21 cellular contexts compared by ENCODE assay signal in the genomic region with DNA sequence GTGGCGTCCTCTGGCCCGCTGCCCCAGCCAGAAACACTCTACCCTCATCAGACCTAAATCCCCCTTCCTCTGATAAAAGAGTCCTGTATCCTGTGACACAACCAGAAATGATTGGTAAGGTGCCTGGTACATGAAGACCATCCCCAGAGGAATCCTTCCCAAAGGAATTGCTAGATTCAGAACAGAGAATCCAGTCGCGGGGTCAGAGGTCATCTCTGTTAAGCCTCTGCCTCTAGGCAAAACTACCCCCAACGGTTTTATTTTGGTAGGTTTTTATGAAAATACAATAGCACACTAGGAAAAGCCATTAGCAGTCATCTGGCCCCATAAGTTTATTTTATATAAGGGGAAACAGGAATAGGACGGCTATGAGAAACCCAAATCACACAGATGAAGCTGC.
A peak's percentile ranks its signal among the peaks of the same experiment; 100 is the strongest.
DNase-seq lines count a peak whose midpoint lies in the region; ATAC-seq, FAIRE-seq and TF ChIP-seq lines count a peak whose summit lies in the region.
"Had no signal": no experiment of that assay in that cellular context is flagged by ENCODE, and none has a peak within 500 bp of the region (broad histone marks: within the 10 kb centered on the region; RNA-seq: fewer than 3 reads in every experiment).

No MANE protein-coding gene starts in this region.

- no peak for ATAC-seq in K562
- ATAC-seq in HG03159 (IDR thresholded peaks at IDR 0.05; ENCODE audit: unreplicated experiment) = no peak

- H3K4me3 Mint-ChIP-seq in mesothelial cell of epicardium = no peak overlapping the region
- H3K4me3 Mint-ChIP-seq: CD14-positive monocyte; CD4-positive, alpha-beta T cell; CD8-positive, alpha-beta memory T cell had no signal

- no peaks in the 10 kb centered on the region for H3K9me2 ChIP-seq in Karpas-422 (replicated peaks; ENCODE audit: insufficient read depth, low read length)

- BruUV-seq in K562 (replicated peaks; lab: Mats Ljungman, UMichigan) = no TSS peak

- H3K23ac ChIP-seq in trophoblast cell (ENCODE audit: low read length) = no peak overlapping the region

- H3K4me1 ChIP-seq in Karpas-422 (ENCODE audit: low read length) (peaks cover 11% of the 10 kb centered on the region), K562 (replicated peaks in 1 of 2; ENCODE audit: control insufficient read depth in 2 of 2, insufficient read depth in 2 of 2, low read length in 2 of 2) (no peaks in the 10 kb centered on the region), trophoblast cell (ENCODE audit: control insufficient read depth in 1 of 2, insufficient read depth in 2 of 2, low read length in 2 of 2) (peaks cover 30 to 41% of the 10 kb centered on the region in 2 experiments)

- TF ChIP-seq RAD21 in K562 (CRISPR knock-in tag; conservative IDR thresholded peaks at IDR 0.05 in 1 of 2, IDR thresholded peaks at IDR 0.05 in 1 of 2) = no peak

- peaks cover 55% of the 10 kb centered on the region for H3K79me1 ChIP-seq in trophoblast cell (ENCODE audit: low read length)

- no peak for TF ChIP-seq CTCF in K562 (IDR thresholded peaks at IDR 0.05 in 2 of 3, conservative IDR thresholded peaks at IDR 0.05 in 1 of 3; ENCODE audit: insufficient read depth in 2 of 3, low read depth in 1 of 3, low read length in 3 of 3)
- no peak for TF ChIP-seq CTCF in mesothelial cell of epicardium (IDR thresholded peaks at IDR 0.05; ENCODE audit: unreplicated experiment)

- peak overlapping the region; percentile 76 for H3K14ac ChIP-seq in trophoblast cell (ENCODE audit: low read length)

- FAIRE-seq in K562 (lab: Jason Lieb, UNC) = no peak
- FAIRE-seq: G401.6, GM18507, H1 had no signal

- no peaks in the 10 kb centered on the region for H3K36me3 Mint-ChIP-seq in mesothelial cell of epicardium
- H3K36me3 Mint-ChIP-seq: CD14-positive monocyte; CD8-positive, alpha-beta memory T cell had no signal

- H3K9ac ChIP-seq in Karpas-422 (ENCODE audit: low read length) (no peak overlapping the region), K562 (ENCODE audit: insufficient read depth in 1 of 2, low read depth in 2 of 2, low read length in 2 of 2) (no peak overlapping the region), trophoblast cell (ENCODE audit: low read length) (no peak overlapping the region)
- H3K9ac ChIP-seq: BLaER1, GM23248 had no signal

- POLR2A ChIA-PET in K562 (lab: Yijun Ruan, JAX) = no interaction called here

- H4K8ac ChIP-seq in trophoblast cell (ENCODE audit: low read depth, low read length) = peak overlapping the region; percentile 22

- TF ChIP-seq EP300 in K562 (IDR thresholded peaks at IDR 0.05; ENCODE audit: low read length) = no peak

- H3K4me2 ChIP-seq in Karpas-422 (ENCODE audit: low read depth, low read length, poor library complexity, severe bottlenecking) = no peak overlapping the region
- H3K4me2 ChIP-seq in K562 (ENCODE audit: insufficient read depth, low read length) = no peak overlapping the region
- H3K4me2 ChIP-seq in trophoblast cell (ENCODE audit: low read length) = no peak overlapping the region
- H3K4me2 ChIP-seq: BLaER1 had no signal

- H2BK120ac ChIP-seq in trophoblast cell (ENCODE audit: insufficient read depth, low read length, poor library complexity) = peak overlapping the region; percentile 85

- H4K91ac ChIP-seq in trophoblast cell (ENCODE audit: low read depth, low read length) = peak overlapping the region; percentile 93

- H3K36me3 ChIP-seq in Karpas-422 (ENCODE audit: insufficient read depth, low read length) (no peaks in the 10 kb centered on the region), K562 (ENCODE audit: control insufficient read depth, insufficient read depth, low read length) (no peaks in the 10 kb centered on the region), trophoblast cell (ENCODE audit: control insufficient read depth in 1 of 2, insufficient read depth in 2 of 2, low read length in 2 of 2) (no peaks in the 10 kb centered on the region)
- H3K36me3 ChIP-seq: BLaER1 had no signal

- peak overlapping the region; percentile 57 for H2AK5ac ChIP-seq in trophoblast cell (ENCODE audit: low read length)

- CTCF ChIA-PET in K562 (lab: Yijun Ruan, JAX; ENCODE audit: low intra/inter-chr PET ratio) = no interaction called here

- H4K12ac ChIP-seq in trophoblast cell (ENCODE audit: low read depth, low read length) = no peak overlapping the region

- H3K79me2 ChIP-seq in Karpas-422 (ENCODE audit: low read length) (no peaks in the 10 kb centered on the region), K562 (ENCODE audit: control insufficient read depth, insufficient read depth, low read length) (no peaks in the 10 kb centered on the region), trophoblast cell (ENCODE audit: control insufficient read depth, insufficient read depth, low read length, poor library complexity) (peaks cover 2% of the 10 kb centered on the region)

- H3K4me3 ChIP-seq in Karpas-422 (ENCODE audit: low read length) (no peak overlapping the region), K562 (no peak overlapping the region), trophoblast cell (ENCODE audit: low read depth, low read length) (no peak overlapping the region)
- H3K4me3 ChIP-seq: BLaER1, GM23248 had no signal

- peaks cover 23% of the 10 kb centered on the region for H3K4me1 Mint-ChIP-seq in mesothelial cell of epicardium

- in situ Hi-C loops in K562 (cut with MboI) = no loop called here

- peaks cover 2% of the 10 kb centered on the region for H3K9me1 ChIP-seq in K562 (ENCODE audit: control insufficient read depth, insufficient read depth, low read length)

- intact Hi-C loops in K562 (cut with micrococcal nuclease) = no loop called here

- peak overlapping the region; percentile 78 for H2BK5ac ChIP-seq in trophoblast cell (ENCODE audit: low read depth, low read length, poor library complexity)

- peak overlapping the region; percentile 97 for H2BK12ac ChIP-seq in trophoblast cell (ENCODE audit: low read length)

- H3K9me3 ChIP-seq in Karpas-422 (ENCODE audit: low read length) (no peaks in the 10 kb centered on the region), K562 (replicated peaks; ENCODE audit: control insufficient read depth, insufficient read depth, low read depth, low read length) (no peaks in the 10 kb centered on the region), trophoblast cell (ENCODE audit: insufficient read depth, low read depth, low read length) (no peaks in the 10 kb centered on the region)
- H3K9me3 ChIP-seq: BLaER1 had no signal

- H3K27me3 Mint-ChIP-seq in mesothelial cell of epicardium (ENCODE audit: low read depth) = no peaks in the 10 kb centered on the region

- H4K20me1 ChIP-seq in Karpas-422 (ENCODE audit: insufficient read depth, low read depth, low read length) = peaks cover 3% of the 10 kb centered on the region; the same call in 1 of the 2 replicates
- 0 out of 2 replicates have a peak, but pooled peaks cover 7% of the 10 kb centered on the region for H4K20me1 ChIP-seq in K562 (replicated peaks; ENCODE audit: control insufficient read depth, insufficient read depth, low read length)
- H4K20me1 ChIP-seq: BLaER1 had no signal

- no peaks in the 10 kb centered on the region for H3K9me3 Mint-ChIP-seq in mesothelial cell of epicardium
- H3K9me3 Mint-ChIP-seq: CD14-positive monocyte; CD4-positive, alpha-beta T cell; CD8-positive, alpha-beta memory T cell had no signal

- H2AFZ ChIP-seq in Karpas-422 (ENCODE audit: low read length) (no peak overlapping the region), K562 (ENCODE audit: low read depth, low read length) (no peak overlapping the region), trophoblast cell (ENCODE audit: insufficient read depth, low read length, poor library complexity) (peak overlapping the region; percentile 30)
- H2AFZ ChIP-seq: GM23248 had no signal

- peak; percentile 22 for DNase-seq in Karpas-422
- no peak for DNase-seq in K562 (ENCODE audit: extremely low read depth in 1 of 4, low spot score in 3 of 4)
- no peak for DNase-seq in mesothelial cell of epicardium (ENCODE audit: low spot score in 2 of 2, unreplicated experiment in 2 of 2)
- no peak for DNase-seq in trophoblast cell
- DNase-seq in activated CD4-positive, alpha-beta T cell treated with anti-CD3 and anti-CD28 coated beads for 1 hour = no peak
- no peak for DNase-seq in retina
- DNase-seq in mucosa of gallbladder (ENCODE audit: low spot score) = no peak
- DNase-seq: Calu3; CD4-positive, alpha-beta T cell; CD8-positive, alpha-beta memory T cell; DMS53; DMS79 treated with DMSO at 0.1 percent for 48 hours; GM23248; H7; HCEC 1CT had no signal

- H3K27ac Mint-ChIP-seq in mesothelial cell of epicardium = peak overlapping the region; percentile 7
- H3K27ac Mint-ChIP-seq: CD14-positive monocyte; CD4-positive, alpha-beta T cell had no signal

- WGBS in K562 (ENCODE audit: insufficient coverage, low coverage, missing lambda C conversion rate) = 4% methylated on average over 6 of the region's 6 CpGs
- no CpG with 5 or more reads among the region's 6 CpGs for WGBS in trophoblast cell (ENCODE audit: extremely low coverage, insufficient coverage, insufficient read length)

- peak overlapping the region; percentile 53 for H3K4ac ChIP-seq in trophoblast cell (ENCODE audit: low read depth, low read length)

- no peak for TF ChIP-seq POLR2A in K562 (conservative IDR thresholded peaks at IDR 0.05)

- H3K27me3 ChIP-seq in Karpas-422 (ENCODE audit: low read length) (no peaks in the 10 kb centered on the region), K562 (ENCODE audit: control insufficient read depth in 2 of 2, insufficient read depth in 2 of 2, low read length in 2 of 2) (peaks cover 26 to 29% of the 10 kb centered on the region in 2 experiments), trophoblast cell (ENCODE audit: insufficient read depth, low read length) (no peaks in the 10 kb centered on the region)
- H3K27me3 ChIP-seq: BLaER1 had no signal

- H3K27ac ChIP-seq in Karpas-422 (ENCODE audit: low read length) = no peak overlapping the region
- H3K27ac ChIP-seq in K562 (ENCODE audit: extremely low read depth, low read depth, low read length) = no peak overlapping the region
- peak overlapping the region; percentile 57 for H3K27ac ChIP-seq in trophoblast cell (ENCODE audit: low read depth, low read length)
- H3K27ac ChIP-seq: BLaER1, GM23248 had no signal

- peak overlapping the region; percentile 33 for H3K18ac ChIP-seq in trophoblast cell (ENCODE audit: low read length)

TF ChIP-seq in K562, 482 proteins besides CTCF, POLR2A, EP300 and RAD21 (continues in another document):
- no peak for TF ChIP-seq NR2C2 (CRISPR knock-in tag; IDR thresholded peaks at IDR 0.05)
- peak; percentile 50; the same call in 1 of the 2 replicates for TF ChIP-seq NR2C2 (tag; IDR thresholded peaks at IDR 0.05)
- TF ChIP-seq NR2C1 (IDR thresholded peaks at IDR 0.05) = peak; percentile 76
- TF ChIP-seq NR2C1 (tag; IDR thresholded peaks at IDR 0.05) = peak; percentile 68
